17 cellular contexts compared by ENCODE assay signal in genomic region chr15:80828796-80829195, GRCh38. TPM values are rescaled to one million over a fixed set of nuclear protein-coding genes. Genes with fewer than 3 reads are reported as not detected.
"Had no signal": no experiment of that assay in that cellular context is flagged by ENCODE, and none has a peak within 500 bp of the region (broad histone marks: within the 10 kb centered on the region; RNA-seq: fewer than 3 reads in every experiment).

No MANE protein-coding gene starts in this region.

- DNase-seq: activated CD4-positive, alpha-beta T cell treated with anti-CD3 and anti-CD28 coated beads, Interleukin-2, amount 10 ng/mL, durations not matched to agents 24 days and 14 days; activated CD4-positive, CD25-positive, alpha-beta regulatory T cell; activated CD8-positive, alpha-beta memory T cell treated with anti-CD3 and anti-CD28 coated beads, Interleukin-2, amount 50 U/mL, for 4 hours; activated CD8-positive, alpha-beta T cell treated with anti-CD3 and anti-CD28 coated beads, Interleukin-2, amount 10 ng/mL, durations not matched to agents 7 days and 5 days; activated gamma-delta T cell; activated T-cell treated with anti-CD3 and anti-CD28 coated beads, Interleukin-2, amount 50 U/mL, for 72 hours; left cardiac atrium; lower lobe of right lung; sigmoid colon; stimulated activated CD4-positive, alpha-beta T cell treated with anti-CD3 and anti-CD28 coated beads, Interleukin-1b, Interleukin-23, amount 100 ng/mL, for 48 hours; stimulated activated naive CD8-positive, alpha-beta T cell treated with anti-CD3 and anti-CD28 coated beads, Interleukin-15, amount 100 ng/mL, for 72 hours; testis had no signal

- H3K4me3 ChIP-seq: lower lobe of right lung, neural progenitor cell, sigmoid colon, testis had no signal

- H3K4me1 Mint-ChIP-seq: activated CD4-positive, alpha-beta T cell treated with anti-CD3 and anti-CD28 coated beads, Interleukin-2, amount 10 ng/mL, durations not matched to agents 24 days and 14 days; stimulated activated naive CD8-positive, alpha-beta T cell treated with anti-CD3 and anti-CD28 coated beads, Interleukin-15, amount 100 ng/mL, for 72 hours had no signal

- FAIRE-seq: colon, endometrium had no signal

- H3K9me3 Mint-ChIP-seq: activated CD4-positive, alpha-beta T cell treated with anti-CD3 and anti-CD28 coated beads, Interleukin-2, amount 10 ng/mL, durations not matched to agents 24 days and 14 days; activated naive CD4-positive, alpha-beta T cell treated with anti-CD3 and anti-CD28 coated beads, Interleukin-2, amount 50 U/mL, for 72 hours; activated T-cell treated with anti-CD3 and anti-CD28 coated beads, Interleukin-2, amount 50 U/mL, for 72 hours; neural progenitor cell; stimulated activated naive CD8-positive, alpha-beta T cell treated with anti-CD3 and anti-CD28 coated beads, Interleukin-15, amount 100 ng/mL, for 72 hours had no signal

- H3K27ac ChIP-seq: lower lobe of right lung, neural progenitor cell, parathyroid adenoma, sigmoid colon, testis had no signal

- H3K9ac ChIP-seq: neural progenitor cell, parathyroid adenoma had no signal

- H3K36me3 Mint-ChIP-seq: activated naive CD4-positive, alpha-beta T cell treated with anti-CD3 and anti-CD28 coated beads, Interleukin-2, amount 50 U/mL, for 72 hours; neural progenitor cell had no signal

- H3K4me2 ChIP-seq: neural progenitor cell had no signal

- ATAC-seq: activated CD8-positive, alpha-beta T cell treated with anti-CD3 and anti-CD28 coated beads, Interleukin-2, amount 10 ng/mL, durations not matched to agents 7 days and 5 days; activated naive CD4-positive, alpha-beta T cell treated with anti-CD3 and anti-CD28 coated beads, Interleukin-2, amount 50 U/mL, for 72 hours; activated T-cell treated with anti-CD3 and anti-CD28 coated beads, Interleukin-2, amount 50 U/mL, for 72 hours; left cardiac atrium; lower lobe of right lung; stimulated activated naive CD8-positive, alpha-beta T cell treated with anti-CD3 and anti-CD28 coated beads, Interleukin-15, amount 100 ng/mL, for 72 hours had no signal

- H3K27ac Mint-ChIP-seq: activated CD4-positive, alpha-beta T cell treated with anti-CD3 and anti-CD28 coated beads, Interleukin-2, amount 10 ng/mL, durations not matched to agents 24 days and 14 days; activated CD8-positive, alpha-beta T cell treated with anti-CD3 and anti-CD28 coated beads, Interleukin-2, amount 10 ng/mL, durations not matched to agents 7 days and 5 days; activated T-cell treated with anti-CD3 and anti-CD28 coated beads, Interleukin-2, amount 50 U/mL, for 72 hours; neural progenitor cell had no signal

- H3K4me1 ChIP-seq: lower lobe of right lung, neural progenitor cell, testis had no signal

- H3K9me3 ChIP-seq: lower lobe of right lung, sigmoid colon, testis had no signal

- H3K4me3 Mint-ChIP-seq: activated CD4-positive, alpha-beta T cell treated with anti-CD3 and anti-CD28 coated beads, Interleukin-2, amount 10 ng/mL, durations not matched to agents 24 days and 14 days; activated CD8-positive, alpha-beta T cell treated with anti-CD3 and anti-CD28 coated beads, Interleukin-2, amount 10 ng/mL, durations not matched to agents 7 days and 5 days; activated T-cell treated with anti-CD3 and anti-CD28 coated beads, Interleukin-2, amount 50 U/mL, for 72 hours; neural progenitor cell; stimulated activated naive CD8-positive, alpha-beta T cell treated with anti-CD3 and anti-CD28 coated beads, Interleukin-15, amount 100 ng/mL, for 72 hours had no signal

- H3K27me3 ChIP-seq: neural progenitor cell, sigmoid colon, testis had no signal

- H2AFZ ChIP-seq: neural progenitor cell, parathyroid adenoma had no signal

- H3K79me2 ChIP-seq: parathyroid adenoma had no signal

- H3K36me3 ChIP-seq: lower lobe of right lung, neural progenitor cell, sigmoid colon had no signal

- H3K27me3 Mint-ChIP-seq: stimulated activated naive CD8-positive, alpha-beta T cell treated with anti-CD3 and anti-CD28 coated beads, Interleukin-15, amount 100 ng/mL, for 72 hours had no signal

RNA-seq across cellular contexts. Expression of gene CEMIP, which starts 49.6 kb away (rescaled TPM):
- total RNA-seq: activated CD4-positive, alpha-beta T cell treated with anti-CD3 and anti-CD28 coated beads, Interleukin-2, amount 10 ng/mL, durations not matched to agents 24 days and 14 days; activated CD8-positive, alpha-beta T cell treated with anti-CD3 and anti-CD28 coated beads, Interleukin-2, amount 10 ng/mL, durations not matched to agents 7 days and 5 days; activated naive CD4-positive, alpha-beta T cell treated with anti-CD3 and anti-CD28 coated beads, Interleukin-2, amount 50 U/mL, for 72 hours had no signal
